In genomic region chr17:27389542-27390140, GRCh38 we compare ENCODE assay signal across 19 cellular contexts.
"Had no signal": no experiment of that assay in that cellular context is flagged by ENCODE, and none has a peak within 500 bp of the region (broad histone marks: within the 10 kb centered on the region; RNA-seq: fewer than 3 reads in every experiment).

No MANE protein-coding gene starts in this region.

- H3K4me3 Mint-ChIP-seq: activated naive CD4-positive, alpha-beta T cell treated with anti-CD3 and anti-CD28 coated beads, Interleukin-2, amount 10 ng/mL, durations not matched to agents 7 days and 5 days; central memory CD8-positive, alpha-beta T cell; naive thymus-derived CD8-positive, alpha-beta T cell; stimulated activated naive CD8-positive, alpha-beta T cell treated with anti-CD3 and anti-CD28 coated beads, Interleukin-15, amount 100 ng/mL, for 72 hours; T-helper 2 cell treated with Interferon-gamma antibody and Interleukin-4, amounts not matched to agents 5 μg/mL and 100 μg/mL, for 36 hours had no signal

- H3K36me3 Mint-ChIP-seq: activated naive CD4-positive, alpha-beta T cell treated with anti-CD3 and anti-CD28 coated beads, Interleukin-2, amount 10 ng/mL, durations not matched to agents 7 days and 5 days; naive thymus-derived CD8-positive, alpha-beta T cell had no signal

- H3K9me3 Mint-ChIP-seq: activated naive CD4-positive, alpha-beta T cell treated with anti-CD3 and anti-CD28 coated beads, Interleukin-2, amount 10 ng/mL, durations not matched to agents 7 days and 5 days; central memory CD8-positive, alpha-beta T cell; naive thymus-derived CD8-positive, alpha-beta T cell; stimulated activated naive CD8-positive, alpha-beta T cell treated with anti-CD3 and anti-CD28 coated beads, Interleukin-15, amount 100 ng/mL, for 72 hours; T-helper 2 cell treated with Interferon-gamma antibody and Interleukin-4, amounts not matched to agents 5 μg/mL and 100 μg/mL, for 36 hours had no signal

- H3K27ac Mint-ChIP-seq: T-helper 2 cell treated with Interferon-gamma antibody and Interleukin-4, amounts not matched to agents 5 μg/mL and 100 μg/mL, for 36 hours had no signal

- H3K36me3 ChIP-seq: adrenal gland, heart left ventricle, tibial nerve, WERI-Rb-1 had no signal

- H3K27ac ChIP-seq: adrenal gland, epithelial cell of prostate, heart left ventricle, parathyroid adenoma, tibial nerve, WERI-Rb-1 had no signal

- H3K4me1 ChIP-seq: adrenal gland, parathyroid adenoma, tibial nerve had no signal

- H3K4me3 ChIP-seq: adrenal gland, coronary artery, heart left ventricle, lung, tibial nerve had no signal

- H3K9me3 ChIP-seq: adrenal gland had no signal

- ATAC-seq: naive thymus-derived CD8-positive, alpha-beta T cell; right cardiac atrium; SK-N-SH treated with all-trans-retinoic acid at 6 μM for 48 hours; stimulated activated naive CD8-positive, alpha-beta T cell treated with anti-CD3 and anti-CD28 coated beads, Interleukin-15, amount 100 ng/mL, for 72 hours had no signal

- H3K27me3 ChIP-seq: adrenal gland, heart left ventricle, tibial nerve had no signal

- DNase-seq: activated CD4-positive, alpha-beta T cell treated with anti-CD3 and anti-CD28 coated beads, Interleukin-2, amount 50 U/mL, for 48 hours; activated CD4-positive, CD25-positive, alpha-beta regulatory T cell treated with anti-CD3 and anti-CD28 coated beads, Interleukin-2, amount 50 U/mL, for 72 hours; activated naive CD4-positive, alpha-beta T cell treated with anti-CD3 and anti-CD28 coated beads, Interleukin-2, amount 10 ng/mL, durations not matched to agents 7 days and 5 days; activated T-cell treated with anti-CD3 and anti-CD28 coated beads, Interleukin-2, amount 50 U/mL, for 48 hours; adrenal gland; heart left ventricle; naive thymus-derived CD8-positive, alpha-beta T cell; right cardiac atrium; stimulated activated CD4-positive, alpha-beta T cell treated with anti-CD3 and anti-CD28 coated beads, Interleukin-12 subunit alpha, Interleukin-12 subunit beta, amount 100 ng/mL, for 4 hours; stimulated activated naive CD8-positive, alpha-beta T cell treated with anti-CD3 and anti-CD28 coated beads, Interleukin-15, amount 100 ng/mL, for 72 hours; WERI-Rb-1 had no signal

- H3K4me1 Mint-ChIP-seq: central memory CD8-positive, alpha-beta T cell had no signal
